In the genomic region with DNA sequence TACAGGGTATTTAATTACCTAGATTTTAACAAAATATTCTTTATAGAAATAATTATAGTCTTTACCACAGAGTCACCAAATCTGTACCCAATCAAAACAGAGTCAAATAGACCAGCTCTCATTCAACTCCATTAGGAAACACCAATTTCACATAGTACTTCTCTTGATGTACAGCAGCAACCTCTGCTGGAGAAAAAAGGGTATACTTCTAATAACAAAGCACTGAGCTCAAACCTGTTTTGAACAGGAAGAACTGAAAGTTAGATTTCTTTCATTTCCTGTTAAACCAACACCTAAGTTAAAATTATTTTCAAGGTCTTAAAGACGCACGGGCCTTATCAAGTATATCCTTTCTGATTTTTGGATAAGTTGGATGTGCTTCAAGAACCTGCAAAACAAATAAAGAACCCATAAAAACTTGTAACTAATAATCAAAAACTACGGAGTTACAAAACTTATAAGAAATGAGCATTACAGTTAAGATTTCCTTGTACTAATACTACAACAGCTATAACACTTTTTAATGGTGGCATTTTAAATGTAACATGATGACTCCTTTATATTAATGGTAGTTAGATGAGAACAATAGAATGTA, we compare ENCODE assay signal across 8 cellular contexts.
A peak's percentile ranks its signal among the peaks of the same experiment; 100 is the strongest.
DNase-seq lines count a peak whose midpoint lies in the region; ATAC-seq and TF ChIP-seq lines count a peak whose summit lies in the region.

No MANE protein-coding gene starts in this region.

- CTCF ChIA-PET in BJ (lab: Yijun Ruan, JAX) = interaction anchor here (0.7 to 2.2 kb wide), 16 partner anchors 8 to 474 kb away, joined by 3 to 16 read pairs (median 4); no protein-coding TSS in a partner anchor

- no peaks in the 10 kb centered on the region for H3K27me3 Mint-ChIP-seq in natural killer cell (ENCODE audit: low read depth in 2 of 2)

- ATAC-seq in GM18520 (IDR thresholded peaks at IDR 0.05; ENCODE audit: unreplicated experiment) (peak; percentile 79), HG02938 (IDR thresholded peaks at IDR 0.05; ENCODE audit: unreplicated experiment) (peak; percentile 94), natural killer cell (peak; percentile 87 to 95 (median 91))

- H3K4me3 Mint-ChIP-seq in natural killer cell = peak overlapping the region; percentile 13

- H3K9me3 Mint-ChIP-seq in natural killer cell = no peaks in the 10 kb centered on the region

- H3K4me3 ChIP-seq in BJ (ENCODE audit: low read depth, low read length) (no peak overlapping the region), epithelial cell of proximal tubule (ENCODE audit: low read depth, low read length) (no peak overlapping the region)

- H3K27me3 ChIP-seq in BJ (ENCODE audit: control insufficient read depth, insufficient read depth, low read length) = no peaks in the 10 kb centered on the region

- H3K36me3 Mint-ChIP-seq in natural killer cell = no peaks in the 10 kb centered on the region

- TF ChIP-seq CTCF in BJ (IDR thresholded peaks at IDR 0.05; ENCODE audit: insufficient read depth, low read depth, low read length) (peak; percentile 70), epithelial cell of proximal tubule (conservative IDR thresholded peaks at IDR 0.05; ENCODE audit: low read depth, low read length) (peak; percentile 79), natural killer cell (IDR thresholded peaks at IDR 0.05) (peak; percentile 87)

- peak overlapping the region; percentile 49 to 57 for H3K27ac Mint-ChIP-seq in natural killer cell

- POLR2A ChIA-PET in BJ (lab: Charles Lee) = interaction anchor here (0.6 kb wide), 1 partner anchor 27 kb away, joined by 5 read pairs; no protein-coding TSS in a partner anchor

- no peaks in the 10 kb centered on the region for H3K36me3 ChIP-seq in BJ (ENCODE audit: control insufficient read depth, insufficient read depth, low read length)

- intact Hi-C loops in natural killer cell (cut with micrococcal nuclease) = loop anchor here (1.0 kb wide), 2 partner anchors 473 to 859 kb away; no protein-coding TSS in a partner anchor

- DNase-seq in BJ (ENCODE audit: low read depth) = no peak
- peak; percentile 18 for DNase-seq in NCI-H128 (lab: John Stamatoyannopoulos, UW; ENCODE audit: unreplicated experiment)
- DNase-seq in SKM-1 (lab: John Stamatoyannopoulos, UW; ENCODE audit: unreplicated experiment) = peak; percentile 75
- peak; percentile 38 for DNase-seq in epithelial cell of proximal tubule (ENCODE audit: low read depth)
- no peak for DNase-seq in natural killer cell
- no peak for DNase-seq in ureter (ENCODE audit: low spot score)

- peaks cover 26 to 28% of the 10 kb centered on the region in 2 donors for H3K4me1 Mint-ChIP-seq in natural killer cell

Comparison
In these comparisons a context has a peak if more than half of its experiments do, and no peak if none do; other contexts are left out.
1. DNase-seq: peak in NCI-H128 (single experiment), SKM-1 (single experiment) and epithelial cell of proximal tubule (single experiment); none in BJ (single experiment), natural killer cell (single experiment) and ureter (single experiment).
2. Peak in every context shown above with its lines, with median percentiles within 50 percentile points of each other: CTCF ChIP-seq and ATAC-seq.